12 cellular contexts compared by ENCODE assay signal in the genomic region with DNA sequence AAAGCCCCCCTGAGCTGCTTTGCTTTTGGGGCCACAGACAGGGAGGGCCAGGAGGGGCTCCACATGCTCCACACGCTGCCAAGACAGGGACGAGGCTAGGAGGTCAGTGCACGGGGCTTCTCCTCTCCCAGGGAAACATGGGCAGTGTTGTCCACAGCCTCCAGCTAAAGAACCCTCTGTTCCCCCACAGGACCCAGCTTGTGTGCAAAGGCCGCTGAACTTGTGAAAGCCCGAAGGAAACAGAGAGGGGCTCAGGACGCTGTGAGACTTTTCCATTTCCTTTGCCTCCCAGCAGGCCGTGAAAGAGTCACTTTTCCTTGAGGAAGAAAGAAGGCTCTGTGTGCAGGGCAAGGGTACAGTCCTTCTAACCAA. TPM values are rescaled to one million over a fixed set of nuclear protein-coding genes. Genes with fewer than 3 reads are reported as not detected.
DNase-seq lines count a peak whose midpoint lies in the region; ATAC-seq and TF ChIP-seq lines count a peak whose summit lies in the region.
"Had no signal": no experiment of that assay in that cellular context is flagged by ENCODE, and none has a peak within 500 bp of the region (broad histone marks: within the 10 kb centered on the region; RNA-seq: fewer than 3 reads in every experiment).

No MANE protein-coding gene starts in this region.

- no peak for TF ChIP-seq CTCF in HFFc6 (IDR thresholded peaks at IDR 0.05)
- no peak for TF ChIP-seq CTCF in stomach (IDR thresholded peaks at IDR 0.05)

- peak overlapping the region; percentile 38 for H3K27ac ChIP-seq in ectodermal cell (ENCODE audit: insufficient read depth, low read depth, low read length, poor library complexity, severe bottlenecking)
- H3K27ac ChIP-seq in mesodermal cell (ENCODE audit: low read depth, low read length, severe bottlenecking): peak overlapping the region; percentile 97
- H3K27ac ChIP-seq in stomach: peak overlapping the region in 4 of 5 donors; percentile 56 to 73 (median 71)
- H3K27ac ChIP-seq: C4-2B had no signal

- TF ChIP-seq POLR2A in stomach (IDR thresholded peaks at IDR 0.05): no peak

- H3K4me3 ChIP-seq in ectodermal cell (ENCODE audit: insufficient read depth, low read depth, low read length) (no peak overlapping the region), mesodermal cell (ENCODE audit: extremely low read depth, insufficient read depth, low read length, poor library complexity, severe bottlenecking) (no peak overlapping the region), stomach (no peak overlapping the region)

- peaks cover 5% of the 10 kb centered on the region; the same call in 1 of the 2 replicates for H3K27me3 Mint-ChIP-seq in HFFc6 (ENCODE audit: insufficient read depth)
- H3K27me3 Mint-ChIP-seq: activated CD4-positive, alpha-beta T cell treated with anti-CD3 and anti-CD28 coated beads for 36 hours had no signal

- no peaks in the 10 kb centered on the region for H3K36me3 ChIP-seq in ectodermal cell (ENCODE audit: control insufficient read depth, insufficient read depth, low read length)
- peaks cover 44% of the 10 kb centered on the region for H3K36me3 ChIP-seq in mesodermal cell (ENCODE audit: control insufficient read depth, insufficient read depth, low read length)
- peaks cover 0 to 5% (median under 1%) of the 10 kb centered on the region in 4 donors for H3K36me3 ChIP-seq in stomach

- peak overlapping the region; percentile 76 for H3K27ac Mint-ChIP-seq in HFFc6
- H3K27ac Mint-ChIP-seq: activated CD4-positive, alpha-beta T cell treated with anti-CD3 and anti-CD28 coated beads for 36 hours had no signal

- no peaks in the 10 kb centered on the region for H3K9me3 ChIP-seq in ectodermal cell (ENCODE audit: control insufficient read depth, low read length)
- peaks cover 24% of the 10 kb centered on the region for H3K9me3 ChIP-seq in mesodermal cell (ENCODE audit: control insufficient read depth, low read length)
- H3K9me3 ChIP-seq in stomach: peaks cover 0 to 10% (median 4%) of the 10 kb centered on the region in 4 donors

- no peak for TF ChIP-seq EP300 in stomach (IDR thresholded peaks at IDR 0.05)

- 83 to 87% methylated on average over 7 of the region's 7 CpGs for WGBS in ectodermal cell, 2 experiments
- 87 to 90% methylated on average over 4 to 5 of the region's 7 CpGs for WGBS in mesodermal cell (ENCODE audit: insufficient coverage in 2 of 2), 2 experiments
- WGBS in stomach, 5 donors: 66 to 81% (median 74%) methylated on average over 3 to 7 of the region's 7 CpGs

- H3K4me3 Mint-ChIP-seq in HFFc6: peak overlapping the region; percentile 77
- H3K4me3 Mint-ChIP-seq: activated CD4-positive, alpha-beta T cell treated with anti-CD3 and anti-CD28 coated beads for 36 hours had no signal

- H3K9me3 Mint-ChIP-seq in HFFc6: peaks cover 6% of the 10 kb centered on the region

- no peak for DNase-seq in HFFc6
- DNase-seq in stomach: no peak
- no peak for DNase-seq in NOMO-1 (lab: John Stamatoyannopoulos, UW; ENCODE audit: unreplicated experiment in 2 of 2)
- DNase-seq in cerebellar nuclear complex (lab: John Stamatoyannopoulos, UW): no peak
- DNase-seq in activated CD4-positive, alpha-beta T cell treated with anti-CD3 and anti-CD28 coated beads, Interleukin-2, amount 50 U/mL, for 48 hours: no peak
- DNase-seq: activated CD4-positive, alpha-beta T cell treated with anti-CD3 and anti-CD28 coated beads for 36 hours; NCI-H2227 treated with DMSO at 0.1 percent for 48 hours had no signal

- no peak for ATAC-seq in HG03108 (IDR thresholded peaks at IDR 0.05; ENCODE audit: unreplicated experiment)
- ATAC-seq: activated CD4-positive, alpha-beta T cell treated with anti-CD3 and anti-CD28 coated beads for 36 hours; HCT116 had no signal

- H3K27me3 ChIP-seq in ectodermal cell (ENCODE audit: control insufficient read depth, insufficient read depth, low read length, poor library complexity, severe bottlenecking) (no peaks in the 10 kb centered on the region), stomach (no peaks in the 10 kb centered on the region)

- H3K36me3 Mint-ChIP-seq in HFFc6 (ENCODE audit: low read depth): peaks cover 15% of the 10 kb centered on the region

- H3K4me1 ChIP-seq in ectodermal cell (ENCODE audit: control insufficient read depth, insufficient read depth, low read length): no peaks in the 10 kb centered on the region
- H3K4me1 ChIP-seq in mesodermal cell (ENCODE audit: control insufficient read depth, insufficient read depth, low read length, poor library complexity, severe bottlenecking): peaks cover 28% of the 10 kb centered on the region
- peaks cover under 1 to 31% (median 12%) of the 10 kb centered on the region in 4 donors for H3K4me1 ChIP-seq in stomach

- H3K4me1 Mint-ChIP-seq in HFFc6 (ENCODE audit: low read depth): peaks cover 30% of the 10 kb centered on the region
- H3K4me1 Mint-ChIP-seq: activated CD4-positive, alpha-beta T cell treated with anti-CD3 and anti-CD28 coated beads for 36 hours had no signal

- intact Hi-C loops in stomach (cut with DNase I; ENCODE audit: low total_unique reads): no loop called here

RNA-seq across cellular contexts. Expression of gene CDRT4, which starts 9.7 kb away (rescaled TPM):
- total RNA-seq in HFFc6 (2021; fragmentation: NEBNext Ultra II Directional; extraction: Animal tissue kit (Norgen Biotek cat#: 25700)): 1 to 10 TPM in 5 of 6 experiments, under 1 TPM in 1; 0.60 to 2.5 (median 1.3) TPM
- 3.2 TPM for polyA plus RNA-seq in ectodermal cell (2013, experiment 1 of 4)
- polyA plus RNA-seq in ectodermal cell (2013, experiment 2 of 4): 2.6 TPM
- 2.1 TPM for polyA plus RNA-seq in ectodermal cell (2013, experiment 3 of 4)
- 3.1 TPM for polyA plus RNA-seq in ectodermal cell (2013, experiment 4 of 4)
- 8.1 TPM for polyA plus RNA-seq in mesodermal cell (2013, experiment 1 of 2)
- 4.8 TPM for polyA plus RNA-seq in mesodermal cell (2013, experiment 2 of 2)
- 10 to 100 TPM in 1 of 5 donors, 1 to 10 TPM in 2, not detected in 2; 4.5 to 12.5 (median 4.9) TPM for total RNA-seq in stomach
- polyA plus RNA-seq in stomach: 10 to 100 TPM in 1 of 3 donors, 1 to 10 TPM in 2; 1.5 to 12.8 (median 2.4) TPM

Comparison
In these comparisons a context has a peak if more than half of its experiments do, and no peak if none do; other contexts are left out.
1. H3K27ac ChIP-seq: peak in every context shown above with its lines; median percentile 97 in mesodermal cell; 71 in stomach; 38 in ectodermal cell.